In genomic region chr5:109997191-109997590, GRCh38 we compare ENCODE assay signal across 30 cellular contexts.
A peak's percentile ranks its signal among the peaks of the same experiment; 100 is the strongest.
DNase-seq lines count a peak whose midpoint lies in the region; FAIRE-seq and TF ChIP-seq lines count a peak whose summit lies in the region.
"Had no signal": no experiment of that assay in that cellular context is flagged by ENCODE, and none has a peak within 500 bp of the region (broad histone marks: within the 10 kb centered on the region; RNA-seq: fewer than 3 reads in every experiment).

No MANE protein-coding gene starts in this region.

- H3K36me3 ChIP-seq in neural progenitor cell = no peaks in the 10 kb centered on the region
- H3K36me3 ChIP-seq: breast epithelium, gastrocnemius medialis, left ventricle myocardium inferior, upper lobe of left lung had no signal

- no peak overlapping the region for H2AFZ ChIP-seq in neural progenitor cell (replicated peaks)

- FAIRE-seq in GM12892 (lab: Jason Lieb, UNC) = no peak
- FAIRE-seq: endothelial cell of umbilical vein, GM18507, HTR-8/SVneo had no signal

- no peaks in the 10 kb centered on the region for H3K27me3 ChIP-seq in neural progenitor cell
- H3K27me3 ChIP-seq: breast epithelium, gastrocnemius medialis, upper lobe of left lung had no signal

- H3K27me3 Mint-ChIP-seq in neural progenitor cell (ENCODE audit: insufficient read depth, low read depth) = peaks cover 2% of the 10 kb centered on the region
- H3K27me3 Mint-ChIP-seq: activated CD4-positive, alpha-beta T cell treated with anti-CD3 and anti-CD28 coated beads, Interleukin-2, amount 10 ng/mL, durations not matched to agents 7 days and 5 days; activated naive CD8-positive, alpha-beta T cell; CD4-positive, CD25-positive, alpha-beta regulatory T cell had no signal

- H3K9me3 Mint-ChIP-seq in neural progenitor cell = peaks cover 4% of the 10 kb centered on the region
- H3K9me3 Mint-ChIP-seq: immature natural killer cell had no signal

- peak; percentile 9 for DNase-seq in NCI-H526 treated with DMSO at 0.1 percent for 48 hours (lab: John Stamatoyannopoulos, UW)
- DNase-seq in NCI-H526 (lab: John Stamatoyannopoulos, UW) = no peak
- peak; percentile 76 for DNase-seq in epithelial cell of proximal tubule (ENCODE audit: low read depth)
- peak; percentile 13 for DNase-seq in neural progenitor cell (ENCODE audit: low spot score)
- DNase-seq in HuH-7.5 (ENCODE audit: low spot score) = no peak
- no peak for DNase-seq in activated CD4-positive, alpha-beta T cell treated with anti-CD3 and anti-CD28 coated beads for 48 hours
- DNase-seq in GM12892 (ENCODE audit: insufficient read length) = no peak
- no peak for DNase-seq in putamen (ENCODE audit: low spot score)
- DNase-seq: activated CD4-positive, alpha-beta T cell treated with anti-CD3 and anti-CD28 coated beads, Interleukin-2, amount 10 ng/mL, durations not matched to agents 7 days and 5 days; CD4-positive, CD25-positive, alpha-beta regulatory T cell; gastrocnemius medialis; hippocampal formation; immature natural killer cell; KG1; left ventricle myocardium inferior; mesenchymal stem cell; NCI-H1092 treated with DMSO at 0.1 percent for 48 hours; NCI-H2029 treated with DMSO at 0.1 percent for 48 hours; NCI-H446; psoas muscle; SIG-M5; stimulated activated CD4-positive, alpha-beta T cell treated with anti-CD3 and anti-CD28 coated beads, Interleukin-4, amount 100 ng/mL, for 4 hours; T1000; upper lobe of left lung had no signal

- no peak for TF ChIP-seq CTCF in epithelial cell of proximal tubule (conservative IDR thresholded peaks at IDR 0.05; ENCODE audit: low read depth, low read length)
- TF ChIP-seq CTCF in neural progenitor cell (IDR thresholded peaks at IDR 0.05) = no peak

- H3K27ac ChIP-seq in neural progenitor cell = no peak overlapping the region
- H3K27ac ChIP-seq: gastrocnemius medialis, left ventricle myocardium inferior, psoas muscle, upper lobe of left lung, VCaP had no signal

- peaks cover 40% of the 10 kb centered on the region for H3K4me1 Mint-ChIP-seq in neural progenitor cell

- no peaks in the 10 kb centered on the region for H4K20me1 ChIP-seq in neural progenitor cell (ENCODE audit: low read depth)

- H3F3A ChIP-seq in neural progenitor cell (ENCODE audit: low read depth) = peaks cover 26% of the 10 kb centered on the region

- peak overlapping the region; percentile 38 for H3K27ac Mint-ChIP-seq in neural progenitor cell
- H3K27ac Mint-ChIP-seq: activated CD4-positive, alpha-beta T cell treated with anti-CD3 and anti-CD28 coated beads, Interleukin-2, amount 10 ng/mL, durations not matched to agents 7 days and 5 days; activated naive CD8-positive, alpha-beta T cell; CD4-positive, CD25-positive, alpha-beta regulatory T cell; immature natural killer cell had no signal

- H3K4me2 ChIP-seq in neural progenitor cell = peak overlapping the region; percentile 56

- H3K4me3 ChIP-seq in epithelial cell of proximal tubule (ENCODE audit: low read depth, low read length) = no peak overlapping the region
- H3K4me3 ChIP-seq in neural progenitor cell = no peak overlapping the region
- H3K4me3 ChIP-seq: breast epithelium, gastrocnemius medialis, left ventricle myocardium inferior, psoas muscle, upper lobe of left lung had no signal

- H3K79me2 ChIP-seq in neural progenitor cell (ENCODE audit: low read depth) = no peaks in the 10 kb centered on the region

- no peaks in the 10 kb centered on the region for H3K9me3 ChIP-seq in neural progenitor cell (ENCODE audit: low read depth)
- H3K9me3 ChIP-seq: breast epithelium, gastrocnemius medialis, left ventricle myocardium inferior, psoas muscle, upper lobe of left lung had no signal

- TF ChIP-seq POLR2A in GM12892 (IDR thresholded peaks at IDR 0.05; ENCODE audit: low read depth, low read length) = no peak

- H3K9ac ChIP-seq in neural progenitor cell = no peak overlapping the region

- no peaks in the 10 kb centered on the region for H3K36me3 Mint-ChIP-seq in neural progenitor cell
- H3K36me3 Mint-ChIP-seq: CD4-positive, CD25-positive, alpha-beta regulatory T cell; immature natural killer cell had no signal

- H3K4me1 ChIP-seq in neural progenitor cell = peaks cover 39% of the 10 kb centered on the region
- H3K4me1 ChIP-seq: gastrocnemius medialis, psoas muscle had no signal

- H3K4me3 Mint-ChIP-seq in neural progenitor cell = no peak overlapping the region
- H3K4me3 Mint-ChIP-seq: activated CD4-positive, alpha-beta T cell treated with anti-CD3 and anti-CD28 coated beads, Interleukin-2, amount 10 ng/mL, durations not matched to agents 7 days and 5 days; activated naive CD8-positive, alpha-beta T cell; CD4-positive, CD25-positive, alpha-beta regulatory T cell; immature natural killer cell had no signal

Comparison
In these comparisons a context has a peak if more than half of its experiments do, and no peak if none do; other contexts are left out.
1. DNase-seq: peak in NCI-H526 treated with DMSO at 0.1 percent for 48 hours (single experiment), epithelial cell of proximal tubule (single experiment) and neural progenitor cell (single experiment); none in NCI-H526 (0 of 2), HuH-7.5 (single experiment), activated CD4-positive, alpha-beta T cell treated with anti-CD3 and anti-CD28 coated beads for 48 hours (single experiment), GM12892 (single experiment) and putamen (single experiment).